11 cellular contexts compared by ENCODE assay signal in genomic region chrX:136714626-136715599, GRCh38.
DNase-seq lines count a peak whose midpoint lies in the region; ATAC-seq and TF ChIP-seq lines count a peak whose summit lies in the region.
"Had no signal": no experiment of that assay in that cellular context is flagged by ENCODE, and none has a peak within 500 bp of the region (broad histone marks: within the 10 kb centered on the region; RNA-seq: fewer than 3 reads in every experiment).

No MANE protein-coding gene starts in this region.

- no peaks in the 10 kb centered on the region for H3K9me3 Mint-ChIP-seq in natural killer cell

- no peak for TF ChIP-seq CTCF in MM.1S (IDR thresholded peaks at IDR 0.05; ENCODE audit: low read length)
- TF ChIP-seq CTCF in natural killer cell (IDR thresholded peaks at IDR 0.05) = no peak
- TF ChIP-seq CTCF in adrenal gland (IDR thresholded peaks at IDR 0.05) = no peak

- H3K9me3 ChIP-seq in MM.1S (replicated peaks; ENCODE audit: insufficient read depth, low read length) = no peaks in the 10 kb centered on the region
- H3K9me3 ChIP-seq in adrenal gland (replicated peaks in 1 of 3) = no peaks in the 10 kb centered on the region
- H3K9me3 ChIP-seq: SJCRH30 had no signal

- H3K4me1 Mint-ChIP-seq in natural killer cell = peaks cover 7 to 19% of the 10 kb centered on the region in 2 donors

- H3K4me1 ChIP-seq in MM.1S (ENCODE audit: low read length) (peaks cover 42% of the 10 kb centered on the region), adrenal gland (replicated peaks in 1 of 2) (no peaks in the 10 kb centered on the region)
- H3K4me1 ChIP-seq: SJCRH30 had no signal

- H3K27ac ChIP-seq in MM.1S (ENCODE audit: low read length) (peak overlapping the region; percentile 51; the same call in 1 of the 2 replicates), adrenal gland (peak overlapping the region in 1 of 5 donors; percentile 1)
- H3K27ac ChIP-seq: 22Rv1, SJCRH30 had no signal

- peak overlapping the region; percentile 68 for H3K4me2 ChIP-seq in MM.1S (ENCODE audit: low read depth, low read length)

- no peak for TF ChIP-seq POLR2A in adrenal gland (IDR thresholded peaks at IDR 0.05)

- H3K4me3 Mint-ChIP-seq in natural killer cell = no peak overlapping the region

- intact Hi-C loops in natural killer cell (cut with micrococcal nuclease) (no loop called here), adrenal gland (cut with DNase I) (no loop called here)

- H3K36me3 Mint-ChIP-seq in natural killer cell = no peaks in the 10 kb centered on the region

- peak overlapping the region; percentile 11; the same call in 1 of the 2 replicates for H3K9ac ChIP-seq in MM.1S (ENCODE audit: low read length)

- H3K27me3 ChIP-seq in MM.1S (replicated peaks; ENCODE audit: insufficient read depth, low read length) (no peaks in the 10 kb centered on the region), adrenal gland (no peaks in the 10 kb centered on the region)
- H3K27me3 ChIP-seq: SJCRH30 had no signal

- no peaks in the 10 kb centered on the region for H3K36me3 ChIP-seq in MM.1S (replicated peaks; ENCODE audit: insufficient read depth, low read length)
- H3K36me3 ChIP-seq in adrenal gland (replicated peaks in 1 of 2) = no peaks in the 10 kb centered on the region
- H3K36me3 ChIP-seq: SJCRH30 had no signal

- H3K79me2 ChIP-seq in MM.1S (ENCODE audit: low read length) = no peaks in the 10 kb centered on the region

- peak; percentile 79 for ATAC-seq in HG02588 (IDR thresholded peaks at IDR 0.05; ENCODE audit: unreplicated experiment)
- no peak for ATAC-seq in natural killer cell

- peaks cover 10% of the 10 kb centered on the region; the same call in 1 of the 2 replicates for H3F3A ChIP-seq in MM.1S (ENCODE audit: insufficient read depth, low read length)

- 0 out of 2 replicates have a peak overlapping the region, but pooled peaks have one; percentile 2 for H2AFZ ChIP-seq in MM.1S (ENCODE audit: low read length)

- 63 to 71% (median 70%) methylated on average over 6 of the region's 6 CpGs for WGBS in adrenal gland, 4 donors

- peaks cover 0 to 4% of the 10 kb centered on the region in 2 donors for H3K27me3 Mint-ChIP-seq in natural killer cell (ENCODE audit: low read depth in 2 of 2)

- no peaks in the 10 kb centered on the region for H4K20me1 ChIP-seq in MM.1S (ENCODE audit: insufficient read depth, low read length)

- peak overlapping the region; percentile 43 for H3K4me3 ChIP-seq in MM.1S (ENCODE audit: low read length)
- no peak overlapping the region for H3K4me3 ChIP-seq in adrenal gland
- H3K4me3 ChIP-seq: SJCRH30 had no signal

- H3K27ac Mint-ChIP-seq in natural killer cell = peak overlapping the region; percentile 45 to 84

- DNase-seq in SIG-M5 treated with dmso at 0.1 percent for 504 hours (lab: John Stamatoyannopoulos, UW; ENCODE audit: unreplicated experiment) = peak; percentile 43
- DNase-seq in SIG-M5 (lab: John Stamatoyannopoulos, UW) = no peak
- peak; percentile 49 for DNase-seq in MM.1S
- no peak for DNase-seq in natural killer cell
- no peak for DNase-seq in adrenal gland
- no peak for DNase-seq in activated CD8-positive, alpha-beta memory T cell treated with anti-CD3 and anti-CD28 coated beads for 24 hours
- no peak for DNase-seq in NCI-H1694 treated with DMSO at 0.1 percent for 48 hours (lab: John Stamatoyannopoulos, UW)
- DNase-seq: kidney, SJCRH30 had no signal

- H3K9me2 ChIP-seq in MM.1S (replicated peaks; ENCODE audit: insufficient read depth, low read length) = no peaks in the 10 kb centered on the region

Comparison
In these comparisons a context has a peak if more than half of its experiments do, and no peak if none do; other contexts are left out.
1. DNase-seq: peak in SIG-M5 treated with dmso at 0.1 percent for 504 hours (single experiment) and MM.1S (single experiment); none in SIG-M5 (single experiment), natural killer cell (single experiment), adrenal gland (0 of 7), activated CD8-positive, alpha-beta memory T cell treated with anti-CD3 and anti-CD28 coated beads for 24 hours (single experiment) and NCI-H1694 treated with DMSO at 0.1 percent for 48 hours (single experiment).